Comparison of ENCODE assay signal across 8 cellular contexts in the genomic region with DNA sequence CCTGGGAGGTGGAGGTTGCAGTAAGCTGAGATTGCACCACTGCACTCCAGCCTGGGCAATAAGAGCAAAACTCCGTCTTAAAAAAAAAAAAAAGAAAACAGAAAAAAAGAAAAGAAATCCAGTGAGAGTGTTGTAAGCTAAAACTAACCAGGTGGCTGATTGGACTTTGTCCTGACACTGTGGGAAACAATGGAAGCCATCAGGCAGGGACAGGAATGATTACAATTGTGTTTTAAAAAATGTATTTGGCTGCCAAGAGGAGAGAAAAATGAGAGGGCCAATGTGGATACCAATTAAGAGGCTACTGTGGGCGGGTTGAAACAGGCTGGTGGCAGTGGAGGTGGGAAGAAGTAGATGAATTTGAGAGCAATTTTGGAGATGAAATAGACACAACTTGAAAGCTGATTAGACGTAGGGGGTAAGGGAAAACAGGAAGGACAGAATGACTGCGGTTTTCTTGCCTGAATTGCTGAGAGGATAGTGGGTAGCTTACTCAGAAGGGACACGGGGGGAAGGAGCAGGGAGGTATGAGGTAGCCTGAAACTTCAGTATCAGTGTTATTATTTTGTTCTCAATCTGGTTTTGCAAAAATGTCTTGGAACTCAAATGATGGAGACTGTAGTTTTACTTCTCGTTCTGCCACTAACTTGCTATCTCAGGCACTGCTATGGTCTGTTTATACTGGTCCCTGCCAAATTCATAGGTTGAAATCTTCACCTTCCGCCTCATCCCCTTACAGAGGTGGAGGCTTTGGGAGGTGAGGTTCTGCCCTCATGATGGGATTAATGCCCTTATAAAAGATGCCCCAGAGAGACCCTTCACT. TPM values are rescaled to one million over a fixed set of nuclear protein-coding genes. Genes with fewer than 3 reads are reported as not detected.
DNase-seq lines count a peak whose midpoint lies in the region; TF ChIP-seq lines count a peak whose summit lies in the region.

No MANE protein-coding gene starts in this region.

- DNase-seq in Caco-2 (no peak), RPMI8226 (peak; percentile 33), glomerular visceral epithelial cell (ENCODE audit: extremely low spot score) (peak; percentile 25), HuH-7 (ENCODE audit: low spot score) (no peak), nephron progenitor cell (no peak), posterior cingulate gyrus (no peak), OCI-M2 (lab: John Stamatoyannopoulos, UW; ENCODE audit: unreplicated experiment) (no peak)

- H3K9me3 Mint-ChIP-seq in Caco-2 (ENCODE audit: unreplicated experiment): peaks cover 9% of the 10 kb centered on the region
- peaks cover 5% of the 10 kb centered on the region for H3K9me3 Mint-ChIP-seq in nephron progenitor cell

- CTCF ChIA-PET in Caco-2 (lab: Charles Lee): interaction anchor here (0.8 kb wide), 1 partner anchor 67 kb away, joined by 4 read pairs; no protein-coding TSS in a partner anchor
- CTCF ChIA-PET in HEK293 (lab: Yijun Ruan, JAX): interaction anchor here (0.5 to 1.9 kb wide), 3 partner anchors 36 to 412 kb away, joined by 3 to 12 read pairs (median 3); no protein-coding TSS in a partner anchor

- H3K4me1 ChIP-seq in Caco-2 (0 out of 2 replicates have a peak, but pooled peaks cover 6% of the 10 kb centered on the region), HEK293 (ENCODE audit: control insufficient read depth, insufficient read depth, low read length) (no peaks in the 10 kb centered on the region)

- intact Hi-C loops in Caco-2 (cut with micrococcal nuclease; ENCODE audit: unreplicated experiment): no loop called here
- intact Hi-C loops in posterior cingulate gyrus (cut with DNase I): no loop called here

- no TSS peak for BruUV-seq in Caco-2 (replicated peaks; lab: Mats Ljungman, UMichigan)

- H3K36me3 Mint-ChIP-seq in Caco-2 (ENCODE audit: insufficient read depth, unreplicated experiment): no peaks in the 10 kb centered on the region
- H3K36me3 Mint-ChIP-seq in nephron progenitor cell (ENCODE audit: low read depth): no peaks in the 10 kb centered on the region

- H3K36me3 ChIP-seq in Caco-2 (ENCODE audit: control insufficient read depth, insufficient read depth, low read length): no peaks in the 10 kb centered on the region
- no peaks in the 10 kb centered on the region for H3K36me3 ChIP-seq in HEK293 (ENCODE audit: control insufficient read depth in 2 of 2, insufficient read depth in 1 of 2, low read length in 2 of 2)

- H3K4me3 ChIP-seq in Caco-2 (ENCODE audit: low read depth, low read length): no peak overlapping the region
- no peak overlapping the region for H3K4me3 ChIP-seq in HEK293 (ENCODE audit: low read depth, low read length)

- H3K9me3 ChIP-seq in Caco-2 (no peaks in the 10 kb centered on the region), HEK293 (ENCODE audit: control insufficient read depth, insufficient read depth, low read depth, low read length) (no peaks in the 10 kb centered on the region)

- H3K4me1 Mint-ChIP-seq in Caco-2 (ENCODE audit: low read depth, unreplicated experiment): peaks cover 9% of the 10 kb centered on the region
- no peaks in the 10 kb centered on the region for H3K4me1 Mint-ChIP-seq in nephron progenitor cell

- H3K27ac Mint-ChIP-seq in Caco-2 (ENCODE audit: unreplicated experiment) (peak overlapping the region; percentile 26), nephron progenitor cell (no peak overlapping the region)

- H3K27me3 Mint-ChIP-seq in Caco-2 (ENCODE audit: insufficient read depth, unreplicated experiment) (no peaks in the 10 kb centered on the region), nephron progenitor cell (ENCODE audit: low read depth, poor library complexity) (peaks cover 23% of the 10 kb centered on the region)

- POLR2A ChIA-PET in Caco-2 (lab: Charles Lee) (no interaction called here), HEK293 (lab: Yijun Ruan, JAX) (no interaction called here)

- TF ChIP-seq CTCF in Caco-2 (IDR thresholded peaks at IDR 0.05; ENCODE audit: insufficient read depth in 1 of 2, low read depth in 1 of 2, low read length in 1 of 2, severe bottlenecking in 1 of 2, unreplicated experiment in 1 of 2): no peak
- TF ChIP-seq CTCF in HEK293 (tag by site-specific recombination; IDR thresholded peaks at IDR 0.05): no peak
- TF ChIP-seq CTCF in nephron progenitor cell (IDR thresholded peaks at IDR 0.05): no peak

- H3K27me3 ChIP-seq in Caco-2 (replicated peaks; ENCODE audit: control insufficient read depth, insufficient read depth, low read length): no peaks in the 10 kb centered on the region

- H3K27ac ChIP-seq in HEK293 (ENCODE audit: extremely low read depth, low read depth, low read length): no peak overlapping the region

- H3K4me3 Mint-ChIP-seq in Caco-2 (ENCODE audit: unreplicated experiment) (no peak overlapping the region), nephron progenitor cell (no peak overlapping the region)

TF ChIP-seq in HEK293, 187 proteins besides CTCF, POLR2A, EP300 and RAD21:
- TF ChIP-seq, protein P1, sequence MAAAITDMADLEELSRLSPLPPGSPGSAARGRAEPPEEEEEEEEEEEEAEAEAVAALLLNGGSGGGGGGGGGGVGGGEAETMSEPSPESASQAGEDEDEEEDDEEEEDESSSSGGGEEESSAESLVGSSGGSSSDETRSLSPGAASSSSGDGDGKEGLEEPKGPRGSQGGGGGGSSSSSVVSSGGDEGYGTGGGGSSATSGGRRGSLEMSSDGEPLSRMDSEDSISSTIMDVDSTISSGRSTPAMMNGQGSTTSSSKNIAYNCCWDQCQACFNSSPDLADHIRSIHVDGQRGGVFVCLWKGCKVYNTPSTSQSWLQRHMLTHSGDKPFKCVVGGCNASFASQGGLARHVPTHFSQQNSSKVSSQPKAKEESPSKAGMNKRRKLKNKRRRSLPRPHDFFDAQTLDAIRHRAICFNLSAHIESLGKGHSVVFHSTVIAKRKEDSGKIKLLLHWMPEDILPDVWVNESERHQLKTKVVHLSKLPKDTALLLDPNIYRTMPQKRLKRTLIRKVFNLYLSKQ (tag by site-specific recombination; IDR thresholded peaks at IDR 0.05; ENCODE audit: borderline replicate concordance): no peak
- TF ChIP-seq KLF16 (tag by site-specific recombination; IDR thresholded peaks at IDR 0.05) (no peak), ZFHX2 (tag by site-specific recombination; conservative IDR thresholded peaks at IDR 0.05) (peak; percentile 62), EGR2 (tag by site-specific recombination; IDR thresholded peaks at IDR 0.05; ENCODE audit: low read depth) (peak; percentile 45; the same call in 1 of the 2 replicates), ZNF266 (tag by site-specific recombination; IDR thresholded peaks at IDR 0.05; ENCODE audit: low read depth) (no peak), ZNF747 (tag by site-specific recombination; IDR thresholded peaks at IDR 0.05) (no peak), MEIS1 (CRISPR knock-in tag; IDR thresholded peaks at IDR 0.05; ENCODE audit: borderline replicate concordance) (no peak)

RNA-seq across cellular contexts. Expression of a gene that starts 45.6 kb away (rescaled TPM):
- not detected in 2 replicates for total RNA-seq in Caco-2 (2022)

Comparison
In these comparisons a context has a peak if more than half of its experiments do, and no peak if none do; other contexts are left out.
1. DNase-seq: peak in RPMI8226 (single experiment) and glomerular visceral epithelial cell (single experiment); none in Caco-2 (0 of 2), HuH-7 (single experiment), nephron progenitor cell (single experiment), posterior cingulate gyrus (0 of 10) and OCI-M2 (single experiment).